8 cellular contexts compared by ENCODE assay signal in genomic region chr2:190088917-190089316, GRCh38. TPM values are rescaled to one million over a fixed set of nuclear protein-coding genes. Genes with fewer than 3 reads are reported as not detected.
DNase-seq lines count a peak whose midpoint lies in the region; ATAC-seq and TF ChIP-seq lines count a peak whose summit lies in the region.

No MANE protein-coding gene starts in this region.

- TF ChIP-seq CTCF in Panc1 (IDR thresholded peaks at IDR 0.05) (peak; percentile 77; the same call in 1 of the 2 replicates), ascending aorta (IDR thresholded peaks at IDR 0.05) (peak; percentile 21 to 80 (median 64)), spleen (IDR thresholded peaks at IDR 0.05 in 8 of 11, conservative IDR thresholded peaks at IDR 0.05 in 3 of 11) (peak in 7 of 11 experiments; percentile 37 to 68 (median 56))

- intact Hi-C loops in Panc1 (cut with micrococcal nuclease; ENCODE audit: unreplicated experiment) = loop anchor here (1.0 to 5.0 kb wide), 4 partner anchors 93 to 284 kb away; a partner anchor contains a TSS
- intact Hi-C loops in ascending aorta (cut with DNase I) = loop anchor here (1.0 to 5.0 kb wide), 4 partner anchors 188 to 423 kb away; partner anchors contain the start of gene HIBCH
- intact Hi-C loops in spleen (cut with DNase I; ENCODE audit: low total_unique reads) = loop anchor here (5.0 kb wide), 2 partner anchors 188 to 283 kb away; no protein-coding TSS in a partner anchor

- H3K4me1 ChIP-seq in CD8-positive, alpha-beta memory T cell (ENCODE audit: insufficient read depth, low read length) = no peaks in the 10 kb centered on the region
- H3K4me1 ChIP-seq in Panc1 (ENCODE audit: control insufficient read depth, insufficient read depth, low read length) = no peaks in the 10 kb centered on the region
- no peaks in the 10 kb centered on the region for H3K4me1 ChIP-seq in ascending aorta
- no peaks in the 10 kb centered on the region for H3K4me1 ChIP-seq in spleen

- CTCF ChIA-PET in CD8-positive, alpha-beta memory T cell (lab: Charles Lee) = interaction anchor here (0.7 to 1.3 kb wide), 5 partner anchors 10 to 670 kb away, joined by 3 to 4 read pairs (median 3); no protein-coding TSS in a partner anchor
- CTCF ChIA-PET in Panc1 (lab: Charles Lee) = no interaction called here

- no peak for TF ChIP-seq POLR2A in spleen (IDR thresholded peaks at IDR 0.05)

- H3K4me3 ChIP-seq in CD8-positive, alpha-beta memory T cell (ENCODE audit: low read length) = no peak overlapping the region
- H3K4me3 ChIP-seq in Jurkat, Clone E6-1 (ENCODE audit: low read length) = no peak overlapping the region
- H3K4me3 ChIP-seq in Panc1 (ENCODE audit: low read depth in 2 of 2, low read length in 2 of 2) (no peak overlapping the region), ascending aorta (no peak overlapping the region), spleen (no peak overlapping the region)

- no peaks in the 10 kb centered on the region for H3K9me3 ChIP-seq in CD8-positive, alpha-beta memory T cell (ENCODE audit: low read length)
- H3K9me3 ChIP-seq in Panc1 (ENCODE audit: control insufficient read depth, insufficient read depth, low read depth, low read length) (no peaks in the 10 kb centered on the region), ascending aorta (no peaks in the 10 kb centered on the region), spleen (no peaks in the 10 kb centered on the region)

- H3K27me3 Mint-ChIP-seq in CD8-positive, alpha-beta memory T cell = peaks cover 3% of the 10 kb centered on the region in 2 donors

- H3K4me3 Mint-ChIP-seq in CD8-positive, alpha-beta memory T cell = no peak overlapping the region

- no peaks in the 10 kb centered on the region for H3K9me3 Mint-ChIP-seq in CD8-positive, alpha-beta memory T cell

- ATAC-seq in GM19043 (IDR thresholded peaks at IDR 0.05; ENCODE audit: low read depth, unreplicated experiment) (peak; percentile 68), Panc1 (peak; percentile 75), HG03025 (IDR thresholded peaks at IDR 0.05; ENCODE audit: low FRiP score, unreplicated experiment) (no peak)

- in situ Hi-C loops in Panc1 (cut with HindIII; ENCODE audit: low pct_unique_long_range_greater_than_20kb, low sequenced_read_pairs) = no loop called here

- H3K27me3 ChIP-seq in CD8-positive, alpha-beta memory T cell (ENCODE audit: insufficient read depth, low read length, poor library complexity, severe bottlenecking) = no peaks in the 10 kb centered on the region
- H3K27me3 ChIP-seq in Panc1 (ENCODE audit: control insufficient read depth, insufficient read depth, low read length) (no peaks in the 10 kb centered on the region), ascending aorta (no peaks in the 10 kb centered on the region), spleen (replicated peaks in 1 of 7) (no peaks in the 10 kb centered on the region)

- POLR2A ChIA-PET in CD8-positive, alpha-beta memory T cell (lab: Charles Lee) = no interaction called here
- POLR2A ChIA-PET in Panc1 (lab: Charles Lee) = no interaction called here

- H3K27ac Mint-ChIP-seq in CD8-positive, alpha-beta memory T cell = no peak overlapping the region

- 8 to 35% (median 22%) methylated on average over 4 of the region's 4 CpGs for WGBS in spleen, 5 donors

- peak; percentile 7 to 49 (median 29) for DNase-seq in CD8-positive, alpha-beta memory T cell
- DNase-seq in Jurkat, Clone E6-1 (ENCODE audit: low read depth, low spot score) = peak; percentile 64
- DNase-seq in Panc1 (ENCODE audit: low read depth, low spot score) (peak; percentile 30), ascending aorta (ENCODE audit: low spot score in 2 of 2) (peak in 1 of 2 donors; percentile 64), hippocampal formation (lab: John Stamatoyannopoulos, UW) (peak; percentile 28 to 90), spleen (no peak)

- H3K27ac ChIP-seq in CD8-positive, alpha-beta memory T cell (ENCODE audit: low read depth, low read length) = no peak overlapping the region
- no peak overlapping the region for H3K27ac ChIP-seq in Panc1 (ENCODE audit: low read length)
- H3K27ac ChIP-seq in ascending aorta = no peak overlapping the region
- no peak overlapping the region for H3K27ac ChIP-seq in spleen

- no peaks in the 10 kb centered on the region for H3K36me3 ChIP-seq in CD8-positive, alpha-beta memory T cell (ENCODE audit: insufficient read depth, low read length)
- no peaks in the 10 kb centered on the region for H3K36me3 ChIP-seq in Panc1 (ENCODE audit: control insufficient read depth, insufficient read depth, low read length)
- no peaks in the 10 kb centered on the region for H3K36me3 ChIP-seq in ascending aorta
- H3K36me3 ChIP-seq in spleen = no peaks in the 10 kb centered on the region

- H3K36me3 Mint-ChIP-seq in CD8-positive, alpha-beta memory T cell = no peaks in the 10 kb centered on the region

- H3K4me1 Mint-ChIP-seq in CD8-positive, alpha-beta memory T cell = no peaks in the 10 kb centered on the region

- no TSS peak for BruUV-seq in Panc1 (replicated peaks; lab: Mats Ljungman, UMichigan)

RNA-seq across cellular contexts. Expression of gene MSTN, which starts 26.4 kb away (rescaled TPM):
- total RNA-seq in CD8-positive, alpha-beta memory T cell = not detected
- not detected for polyA plus RNA-seq in CD8-positive, alpha-beta memory T cell
- polyA plus RNA-seq in Jurkat, Clone E6-1 (2012; ENCODE audit: insufficient read depth, insufficient read length) = 0.71 TPM
- not detected for total RNA-seq in Panc1 (2021; ENCODE audit: unreplicated experiment)
- not detected for polyA plus RNA-seq in Panc1 (2012; ENCODE audit: insufficient read length)
- not detected for total RNA-seq in ascending aorta
- under 1 TPM in 2 of 7 donors, not detected in 5; 0.27 to 0.37 TPM for total RNA-seq in spleen
- polyA plus RNA-seq in spleen = under 1 TPM; 0.14 to 0.26 (median 0.15) TPM
